17 cellular contexts compared by ENCODE assay signal in the genomic region with DNA sequence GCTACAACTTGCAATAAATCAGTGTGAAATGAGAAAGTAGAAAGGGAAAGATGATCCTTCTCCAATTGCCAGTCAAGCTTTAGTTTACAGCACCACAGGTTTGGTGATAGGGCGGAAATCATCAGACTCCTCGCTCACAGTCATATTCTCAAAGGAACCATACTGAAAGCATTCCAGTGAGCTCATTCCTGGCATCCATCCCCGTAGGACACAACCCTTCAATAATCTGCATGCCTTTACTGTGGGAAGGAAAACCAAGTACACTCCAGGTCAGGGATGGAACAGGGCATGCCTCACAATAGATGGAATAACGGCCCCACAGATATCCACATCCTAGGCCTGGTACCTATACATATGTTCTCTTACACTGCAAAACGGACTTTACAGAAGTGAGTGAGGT.
DNase-seq lines count a peak whose midpoint lies in the region; ATAC-seq and TF ChIP-seq lines count a peak whose summit lies in the region.
"Had no signal": no experiment of that assay in that cellular context is flagged by ENCODE, and none has a peak within 500 bp of the region (broad histone marks: within the 10 kb centered on the region; RNA-seq: fewer than 3 reads in every experiment).

No MANE protein-coding gene starts in this region.

- no peak overlapping the region for H3K4me3 Mint-ChIP-seq in mesothelial cell of epicardium
- H3K4me3 Mint-ChIP-seq in activated CD4-positive, alpha-beta memory T cell treated with anti-CD3 and anti-CD28 coated beads, Interleukin-2, amount 10 ng/mL, durations not matched to agents 7 days and 5 days, result no peak overlapping the region
- H3K4me3 Mint-ChIP-seq: activated CD4-positive, alpha-beta T cell treated with anti-CD3 and anti-CD28 coated beads, Interleukin-2, amount 10 ng/mL, durations not matched to agents 24 days and 14 days; CD4-positive, alpha-beta T cell; dendritic cell treated with granulocyte-macrophage colony-stimulating factor and Interleukin-4, amounts not matched to agents 40 ng/mL and 50 ng/mL, for 4 days had no signal

- POLR2A ChIA-PET in activated CD4-positive, alpha-beta memory T cell treated with anti-CD3 and anti-CD28 coated beads, Interleukin-2, amount 10 ng/mL, durations not matched to agents 7 days and 5 days (lab: Charles Lee), result no interaction called here

- H3K9me3 Mint-ChIP-seq in mesothelial cell of epicardium, result no peaks in the 10 kb centered on the region
- no peaks in the 10 kb centered on the region for H3K9me3 Mint-ChIP-seq in activated CD4-positive, alpha-beta memory T cell treated with anti-CD3 and anti-CD28 coated beads, Interleukin-2, amount 10 ng/mL, durations not matched to agents 7 days and 5 days
- H3K9me3 Mint-ChIP-seq: activated CD4-positive, alpha-beta T cell treated with anti-CD3 and anti-CD28 coated beads, Interleukin-2, amount 10 ng/mL, durations not matched to agents 24 days and 14 days; CD4-positive, alpha-beta T cell; dendritic cell treated with granulocyte-macrophage colony-stimulating factor and Interleukin-4, amounts not matched to agents 40 ng/mL and 50 ng/mL, for 4 days had no signal

- ATAC-seq in heart right ventricle, result peak in 7 of 8 donors; percentile 43 to 65 (median 47)
- no peak for ATAC-seq in GM18909 (IDR thresholded peaks at IDR 0.05; ENCODE audit: poor library complexity, unreplicated experiment)
- ATAC-seq: pancreas had no signal

- peaks cover 38% of the 10 kb centered on the region for H3K4me1 Mint-ChIP-seq in mesothelial cell of epicardium
- H3K4me1 Mint-ChIP-seq in activated CD4-positive, alpha-beta memory T cell treated with anti-CD3 and anti-CD28 coated beads, Interleukin-2, amount 10 ng/mL, durations not matched to agents 7 days and 5 days, result no peaks in the 10 kb centered on the region
- H3K4me1 Mint-ChIP-seq: activated CD4-positive, alpha-beta T cell treated with anti-CD3 and anti-CD28 coated beads, Interleukin-2, amount 10 ng/mL, durations not matched to agents 24 days and 14 days had no signal

- intact Hi-C loops in heart right ventricle (cut with DNase I) (no loop called here), left ventricle myocardium inferior (cut with micrococcal nuclease) (no loop called here)

- H3K27me3 Mint-ChIP-seq in mesothelial cell of epicardium (ENCODE audit: low read depth), result peaks cover 3% of the 10 kb centered on the region
- peaks cover 7% of the 10 kb centered on the region for H3K27me3 Mint-ChIP-seq in activated CD4-positive, alpha-beta memory T cell treated with anti-CD3 and anti-CD28 coated beads, Interleukin-2, amount 10 ng/mL, durations not matched to agents 7 days and 5 days
- H3K27me3 Mint-ChIP-seq: CD4-positive, alpha-beta T cell had no signal

- WGBS in heart right ventricle, 2 donors, result 39 to 54% methylated on average over 5 of the region's 5 CpGs

- no peaks in the 10 kb centered on the region for H3K9me3 ChIP-seq in heart right ventricle
- H3K9me3 ChIP-seq in left ventricle myocardium inferior (replicated peaks), result no peaks in the 10 kb centered on the region
- H3K9me3 ChIP-seq: pancreas, thoracic aorta had no signal

- H3K36me3 ChIP-seq in heart right ventricle, result no peaks in the 10 kb centered on the region
- H3K36me3 ChIP-seq in left ventricle myocardium inferior, result no peaks in the 10 kb centered on the region
- H3K36me3 ChIP-seq: pancreas, thoracic aorta had no signal

- no peak overlapping the region for H3K27ac ChIP-seq in heart right ventricle
- H3K27ac ChIP-seq in left ventricle myocardium inferior (replicated peaks), result no peak overlapping the region
- H3K27ac ChIP-seq: epithelial cell of prostate, pancreas, thoracic aorta had no signal

- H3K27ac Mint-ChIP-seq in mesothelial cell of epicardium, result peak overlapping the region; percentile 66
- no peak overlapping the region for H3K27ac Mint-ChIP-seq in activated CD4-positive, alpha-beta memory T cell treated with anti-CD3 and anti-CD28 coated beads, Interleukin-2, amount 10 ng/mL, durations not matched to agents 7 days and 5 days
- H3K27ac Mint-ChIP-seq: activated CD4-positive, alpha-beta T cell treated with anti-CD3 and anti-CD28 coated beads, Interleukin-2, amount 10 ng/mL, durations not matched to agents 24 days and 14 days; CD4-positive, alpha-beta T cell; dendritic cell treated with granulocyte-macrophage colony-stimulating factor and Interleukin-4, amounts not matched to agents 40 ng/mL and 50 ng/mL, for 4 days had no signal

- H3K4me3 ChIP-seq in heart right ventricle (no peak overlapping the region), left ventricle myocardium inferior (no peak overlapping the region)
- H3K4me3 ChIP-seq: pancreas, thoracic aorta had no signal

- H3K36me3 Mint-ChIP-seq in mesothelial cell of epicardium, result no peaks in the 10 kb centered on the region
- H3K36me3 Mint-ChIP-seq in activated CD4-positive, alpha-beta memory T cell treated with anti-CD3 and anti-CD28 coated beads, Interleukin-2, amount 10 ng/mL, durations not matched to agents 7 days and 5 days (ENCODE audit: low read depth), result no peaks in the 10 kb centered on the region

- TF ChIP-seq CTCF in heart right ventricle (IDR thresholded peaks at IDR 0.05), result no peak
- TF ChIP-seq CTCF in left ventricle myocardium inferior (IDR thresholded peaks at IDR 0.05; ENCODE audit: borderline replicate concordance), result no peak
- TF ChIP-seq CTCF in mesothelial cell of epicardium (IDR thresholded peaks at IDR 0.05; ENCODE audit: unreplicated experiment), result no peak

- DNase-seq in heart right ventricle, result peak in 1 of 2 donors; percentile 25
- DNase-seq in left ventricle myocardium inferior, result no peak
- DNase-seq in dedifferentiated amniotic fluid mesenchymal stem cell (ENCODE audit: extremely low spot score), result peak; percentile 44
- DNase-seq in mesothelial cell of epicardium (ENCODE audit: low spot score in 2 of 2, unreplicated experiment in 2 of 2), result no peak
- no peak for DNase-seq in ureter (ENCODE audit: low spot score)
- DNase-seq in DMS53 treated with DMSO at 0.1 percent for 48 hours (lab: John Stamatoyannopoulos, UW; ENCODE audit: unreplicated experiment), result no peak
- DNase-seq in activated CD4-positive, alpha-beta memory T cell treated with anti-CD3 and anti-CD28 coated beads, Interleukin-2, amount 10 ng/mL, durations not matched to agents 7 days and 5 days, result no peak
- DNase-seq: activated CD4-positive, alpha-beta T cell treated with anti-CD3 and anti-CD28 coated beads, Interleukin-2, amount 10 ng/mL, durations not matched to agents 24 days and 14 days; CD4-positive, alpha-beta T cell; H7; NCI-H1694 treated with DMSO at 0.1 percent for 48 hours; NCI-H446 treated with DMSO at 0.1 percent for 48 hours; pancreas had no signal

- CTCF ChIA-PET in activated CD4-positive, alpha-beta memory T cell treated with anti-CD3 and anti-CD28 coated beads, Interleukin-2, amount 10 ng/mL, durations not matched to agents 7 days and 5 days (lab: Charles Lee), result no interaction called here

- H3K4me1 ChIP-seq in heart right ventricle (peaks cover 0 to 14% (median 8%) of the 10 kb centered on the region in 9 donors), left ventricle myocardium inferior (peaks cover 11% of the 10 kb centered on the region)
- H3K4me1 ChIP-seq: pancreas had no signal

- peaks cover 0 to under 1% (median 0%) of the 10 kb centered on the region in 7 donors for H3K27me3 ChIP-seq in heart right ventricle
- no peaks in the 10 kb centered on the region for H3K27me3 ChIP-seq in left ventricle myocardium inferior (ENCODE audit: low read depth)
- H3K27me3 ChIP-seq: pancreas had no signal
